In genomic region chr17:44210342-44211192, GRCh38 we compare ENCODE assay signal across 1 cellular context.
TF ChIP-seq lines count a peak whose summit lies in the region.

No MANE protein-coding gene starts in this region.

TF ChIP-seq in GM12878, 131 proteins besides CTCF, POLR2A, EP300 and RAD21 (continued from another document):
- TF ChIP-seq SKIL (IDR thresholded peaks at IDR 0.05; ENCODE audit: low read depth, poor library complexity, severe bottlenecking) = no peak
- TF ChIP-seq CHD2 (IDR thresholded peaks at IDR 0.05; ENCODE audit: borderline replicate concordance, low read depth, low read length) = peak; percentile 41; the same call in 1 of the 2 replicates
- TF ChIP-seq IKZF1 (conservative IDR thresholded peaks at IDR 0.05) = peak; percentile 77
- no peak for TF ChIP-seq NR2C1 (IDR thresholded peaks at IDR 0.05)
- peak; percentile 55; the same call in 1 of the 2 replicates for TF ChIP-seq MEF2A (IDR thresholded peaks at IDR 0.05; ENCODE audit: insufficient read depth, low read depth, low read length)
- TF ChIP-seq E2F8 (IDR thresholded peaks at IDR 0.05; ENCODE audit: low read depth, partially characterized antibody) = no peak
- no peak for TF ChIP-seq ATF2 (IDR thresholded peaks at IDR 0.05; ENCODE audit: low read length)
- no peak for TF ChIP-seq ZZZ3 (IDR thresholded peaks at IDR 0.05; ENCODE audit: control insufficient read depth, insufficient read length, low read depth)
- no peak for TF ChIP-seq HDGF (IDR thresholded peaks at IDR 0.05)
- peak; percentile 87 for TF ChIP-seq ZNF207 (IDR thresholded peaks at IDR 0.05; ENCODE audit: borderline replicate concordance)
- TF ChIP-seq ATF3 (IDR thresholded peaks at IDR 0.05; ENCODE audit: borderline replicate concordance, extremely low read depth, low read depth, low read length) = no peak
- no peak for TF ChIP-seq FOXK2 (IDR thresholded peaks at IDR 0.05)
- no peak for TF ChIP-seq MEF2B (IDR thresholded peaks at IDR 0.05; ENCODE audit: partially characterized antibody, poor library complexity, severe bottlenecking)
- TF ChIP-seq TAF1 (IDR thresholded peaks at IDR 0.05; ENCODE audit: borderline replicate concordance, low read depth, low read length) = no peak
- TF ChIP-seq CBX5 (IDR thresholded peaks at IDR 0.05; ENCODE audit: low read depth) = 0 out of 2 replicates have a peak, but pooled peaks have one; percentile 39
- TF ChIP-seq RAD51 (IDR thresholded peaks at IDR 0.05) = no peak
